In genomic region chr7:28465697-28466096, GRCh38 we compare ENCODE assay signal across 1 cellular context.
TF ChIP-seq lines count a peak whose summit lies in the region.

No MANE protein-coding gene starts in this region.

TF ChIP-seq in GM12878, 131 proteins besides CTCF, POLR2A, EP300 and RAD21 (continued from another document):
- TF ChIP-seq ZBTB40 (IDR thresholded peaks at IDR 0.05; ENCODE audit: borderline replicate concordance) (no peak), ZNF384 (IDR thresholded peaks at IDR 0.05; ENCODE audit: borderline replicate concordance, low read depth, low read length) (no peak), ATF7 (IDR thresholded peaks at IDR 0.05; ENCODE audit: low read depth) (peak; percentile 83), JUNB (IDR thresholded peaks at IDR 0.05) (peak; percentile 43), IKZF1 (conservative IDR thresholded peaks at IDR 0.05) (peak; percentile 85), CREB1 (IDR thresholded peaks at IDR 0.05; ENCODE audit: low read depth) (peak; percentile 85), GATAD2B (conservative IDR thresholded peaks at IDR 0.05; ENCODE audit: low read depth) (no peak), ZNF24 (IDR thresholded peaks at IDR 0.05) (peak; percentile 70; the same call in 1 of the 2 replicates), IKZF2 (IDR thresholded peaks at IDR 0.05) (peak; percentile 81 to 83; a peak in 3 of 4 replicates), CREM (IDR thresholded peaks at IDR 0.05; ENCODE audit: low read depth) (peak; percentile 85), BHLHE40 (IDR thresholded peaks at IDR 0.05; ENCODE audit: borderline replicate concordance in 1 of 2, low read depth in 2 of 2, low read length in 1 of 2) (0 out of 4 replicates have a peak, but pooled peaks of 1 of the 2 experiments have one; percentile 42), RELB (IDR thresholded peaks at IDR 0.05; ENCODE audit: low read depth) (peak; percentile 62; the same call in 1 of the 2 replicates), USF2 (IDR thresholded peaks at IDR 0.05; ENCODE audit: borderline replicate concordance, low read depth, low read length) (no peak), SMAD1 (IDR thresholded peaks at IDR 0.05; ENCODE audit: low read depth, partially characterized antibody) (peak; percentile 27), PKNOX1 (IDR thresholded peaks at IDR 0.05) (peak; percentile 40; the same call in 1 of the 2 replicates), TCF7 (IDR thresholded peaks at IDR 0.05; ENCODE audit: borderline replicate concordance) (0 out of 2 replicates have a peak, but pooled peaks have one; percentile 62), MLLT1 (IDR thresholded peaks at IDR 0.05) (0 out of 2 replicates have a peak, but pooled peaks have one; percentile 39), DPF2 (IDR thresholded peaks at IDR 0.05) (peak; percentile 46; the same call in 1 of the 2 replicates), BMI1 (IDR thresholded peaks at IDR 0.05; ENCODE audit: borderline replicate concordance) (no peak)
